In the genomic region with DNA sequence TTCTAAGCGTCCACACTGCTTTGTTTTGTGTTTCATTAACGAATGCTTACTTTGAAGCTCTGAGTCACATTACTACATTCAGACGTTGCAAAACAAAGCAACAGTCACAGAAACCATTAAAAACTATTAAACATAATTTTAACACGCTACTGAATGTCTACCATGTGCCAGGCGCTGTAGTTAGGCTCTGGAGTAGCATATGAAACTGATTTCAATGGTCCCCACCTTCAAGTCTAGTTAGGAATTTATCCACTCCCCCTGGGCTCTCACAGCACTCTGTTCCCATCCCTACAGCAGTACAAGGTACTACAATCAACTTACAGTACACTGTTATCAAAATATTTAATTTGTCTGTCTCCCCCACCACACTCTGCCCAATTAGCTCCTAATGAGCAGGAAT, we compare ENCODE assay signal across 8 cellular contexts. TPM values are rescaled to one million over a fixed set of nuclear protein-coding genes. Genes with fewer than 3 reads are reported as not detected.
DNase-seq lines count a peak whose midpoint lies in the region; ATAC-seq and TF ChIP-seq lines count a peak whose summit lies in the region.

No MANE protein-coding gene starts in this region.

- peaks cover 27% of the 10 kb centered on the region for H3K4me1 ChIP-seq in DND-41 (ENCODE audit: insufficient read depth, low read length)
- H3K4me1 ChIP-seq in osteoblast (ENCODE audit: insufficient read depth, low read length): no peaks in the 10 kb centered on the region

- H3K4me3 ChIP-seq in DND-41 (ENCODE audit: low read depth in 1 of 2, low read length in 2 of 2) (peak overlapping the region; percentile 77 to 78), MG63 (peak overlapping the region; percentile 70), epithelial cell of esophagus (ENCODE audit: low read length) (peak overlapping the region; percentile 72), osteoblast (ENCODE audit: insufficient read depth, low read length) (peak overlapping the region; percentile 92)

- H4K20me1 ChIP-seq in DND-41 (ENCODE audit: insufficient read depth, low read length) (no peaks in the 10 kb centered on the region), osteoblast (ENCODE audit: insufficient read depth, low read length) (peaks cover 7% of the 10 kb centered on the region)

- no peak for DNase-seq in DND-41
- no peak for DNase-seq in MG63
- peak; percentile 52 for DNase-seq in epithelial cell of esophagus (ENCODE audit: low read depth)
- DNase-seq in osteoblast (ENCODE audit: insufficient read length, low spot score, missing footprints): peak; percentile 32
- no peak for DNase-seq in GOT3 (lab: John Stamatoyannopoulos, UW)
- DNase-seq in AML-193 (lab: John Stamatoyannopoulos, UW): no peak

- peak overlapping the region; percentile 79 for H3K4me2 ChIP-seq in DND-41 (ENCODE audit: insufficient read depth, low read length)
- peak overlapping the region; percentile 89 for H3K4me2 ChIP-seq in osteoblast (ENCODE audit: insufficient read depth, low read length)

- H3K27ac ChIP-seq in DND-41 (ENCODE audit: low read length) (peak overlapping the region; percentile 72), osteoblast (ENCODE audit: low read depth, low read length) (peak overlapping the region; percentile 77)

- peak overlapping the region; percentile 63 for H3K9ac ChIP-seq in DND-41 (ENCODE audit: low read depth, low read length)

- no peak for TF ChIP-seq CTCF in DND-41 (IDR thresholded peaks at IDR 0.05; ENCODE audit: borderline replicate concordance, extremely low read depth, low read length, poor library complexity, severe bottlenecking)
- no peak for TF ChIP-seq CTCF in epithelial cell of esophagus (IDR thresholded peaks at IDR 0.05; ENCODE audit: insufficient read depth, low read depth, low read length, missing control alignments)
- no peak for TF ChIP-seq CTCF in osteoblast (IDR thresholded peaks at IDR 0.05; ENCODE audit: extremely low read depth, low read depth, low read length)

- H3K9me3 ChIP-seq in DND-41 (ENCODE audit: insufficient read depth, low read length, severe bottlenecking) (no peaks in the 10 kb centered on the region), MG63 (no peaks in the 10 kb centered on the region), osteoblast (ENCODE audit: low read depth, low read length) (no peaks in the 10 kb centered on the region)

- H3K36me3 ChIP-seq in DND-41 (ENCODE audit: insufficient read depth, low read length) (peaks cover 37% of the 10 kb centered on the region), MG63 (peaks cover 42% of the 10 kb centered on the region), osteoblast (ENCODE audit: insufficient read depth, low read length) (peaks cover 35% of the 10 kb centered on the region)

- H3K79me2 ChIP-seq in DND-41 (ENCODE audit: insufficient read depth, low read length): peaks cover 43% of the 10 kb centered on the region
- peaks cover 45% of the 10 kb centered on the region for H3K79me2 ChIP-seq in osteoblast (ENCODE audit: insufficient read depth, low read length)

- peak overlapping the region; percentile 91 for H2AFZ ChIP-seq in DND-41 (ENCODE audit: low read depth, low read length)
- peak overlapping the region; percentile 98 for H2AFZ ChIP-seq in osteoblast (ENCODE audit: low read length)

- H3K27me3 ChIP-seq in DND-41 (ENCODE audit: insufficient read depth, low read length, poor library complexity): no peaks in the 10 kb centered on the region
- H3K27me3 ChIP-seq in MG63: no peaks in the 10 kb centered on the region
- H3K27me3 ChIP-seq in osteoblast (ENCODE audit: insufficient read depth, low read length): no peaks in the 10 kb centered on the region

- ATAC-seq in DND-41 (ENCODE audit: insufficient read depth, low read depth) (no peak), GM19351 (IDR thresholded peaks at IDR 0.05; ENCODE audit: unreplicated experiment) (no peak), GM18502 (IDR thresholded peaks at IDR 0.05; ENCODE audit: poor library complexity, unreplicated experiment) (no peak)

RNA-seq across cellular contexts. Expression of gene UTP6, which starts 0.6 kb away (rescaled TPM):
- 106 and 146 TPM in 2 replicates for total RNA-seq in MG63 (2014; rRNA removed; shearing (Covaris generic); ENCODE audit: low replicate concordance)
- 33.6 and 36.6 TPM in 2 replicates for total RNA-seq in osteoblast

RNA-seq across cellular contexts. Expression of gene SUZ12, which starts 35.9 kb away (rescaled TPM):
- total RNA-seq in MG63 (2014; rRNA removed; shearing (Covaris generic); ENCODE audit: low replicate concordance): 39.4 and 72.1 TPM in 2 replicates
- 22.1 TPM in 2 replicates for total RNA-seq in osteoblast

RNA-seq across cellular contexts. Expression of gene COPRS, which starts 41.8 kb away (rescaled TPM):
- 589 and 616 TPM in 2 replicates for total RNA-seq in MG63 (2014; rRNA removed; shearing (Covaris generic); ENCODE audit: low replicate concordance)
- total RNA-seq in osteoblast: 106 and 109 TPM in 2 replicates

Comparison
In these comparisons a context has a peak if more than half of its experiments do, and no peak if none do; other contexts are left out.
1. DNase-seq: peak in epithelial cell of esophagus (single experiment) and osteoblast (single experiment); none in DND-41 (single experiment), MG63 (single experiment), GOT3 (single experiment) and AML-193 (0 of 2).
2. Peak in every context shown above with its lines, with median percentiles within 50 percentile points of each other: H3K4me3 ChIP-seq.